ENCODE assay signal across 8 cellular contexts in genomic region chr5:140926211-140926902, GRCh38. TPM values are rescaled to one million over a fixed set of nuclear protein-coding genes. Genes with fewer than 3 reads are reported as not detected.
A peak's percentile ranks its signal among the peaks of the same experiment; 100 is the strongest.
DNase-seq lines count a peak whose midpoint lies in the region; ATAC-seq and TF ChIP-seq lines count a peak whose summit lies in the region.

Gene PCDHAC1, plus strand, starts transcription at chr5:140926299. Its CDS starts 594 bp downstream, at chr5:140926893.

- no peaks in the 10 kb centered on the region for H3K36me3 Mint-ChIP-seq in endothelial cell (ENCODE audit: low read depth, unreplicated experiment)
- H3K36me3 Mint-ChIP-seq in stimulated activated memory B cell treated with anti-CD40 and anti-IgM and Interleukin-4, amounts not matched to agents 10 μg/mL and 1 μg/mL and 100 μg/mL, for 72 hours = no peaks in the 10 kb centered on the region

- peak within 1 kb of the TSS; percentile 92 for H3K4me3 Mint-ChIP-seq in endothelial cell (ENCODE audit: unreplicated experiment)
- peak within 1 kb of the TSS; percentile 31 for H3K4me3 Mint-ChIP-seq in stimulated activated memory B cell treated with anti-CD40 and anti-IgM and Interleukin-4, amounts not matched to agents 10 μg/mL and 1 μg/mL and 100 μg/mL, for 72 hours

- peak; percentile 36; the same call in 1 of the 2 replicates for TF ChIP-seq RAD21 in Ishikawa (IDR thresholded peaks at IDR 0.05; ENCODE audit: low read depth)

- H2BK15ac ChIP-seq in mesenchymal stem cell (ENCODE audit: low read depth, poor library complexity, severe bottlenecking) = no peak within 1 kb of the TSS

- H3K36me3 ChIP-seq in mesenchymal stem cell (ENCODE audit: control insufficient read depth in 1 of 2, insufficient read depth in 2 of 2, low read depth in 1 of 2, low read length in 2 of 2) = no peaks in the 10 kb centered on the region

- H2BK120ac ChIP-seq in mesenchymal stem cell (ENCODE audit: low read depth, low read length) = no peak within 1 kb of the TSS

- no peak for ATAC-seq in stimulated activated memory B cell treated with anti-CD40 and anti-IgM and Interleukin-4, amounts not matched to agents 10 μg/mL and 1 μg/mL and 100 μg/mL, for 72 hours
- ATAC-seq in HG02642 (IDR thresholded peaks at IDR 0.05; ENCODE audit: poor library complexity, unreplicated experiment) = no peak

- peak within 1 kb of the TSS; percentile 36 for H3K9ac ChIP-seq in mesenchymal stem cell (ENCODE audit: low read length)

- no peak within 1 kb of the TSS for H4K91ac ChIP-seq in mesenchymal stem cell (ENCODE audit: low read length)

- peaks cover 2% of the 10 kb centered on the region for H3K27me3 Mint-ChIP-seq in endothelial cell (ENCODE audit: unreplicated experiment)
- peaks cover 43% of the 10 kb centered on the region for H3K27me3 Mint-ChIP-seq in stimulated activated memory B cell treated with anti-CD40 and anti-IgM and Interleukin-4, amounts not matched to agents 10 μg/mL and 1 μg/mL and 100 μg/mL, for 72 hours

- WGBS in mesenchymal stem cell = under 1% methylated on average over 55 of the region's 67 CpGs

- TF ChIP-seq CTCF in C4-2B (conservative IDR thresholded peaks at IDR 0.05) (peak; percentile 82), endothelial cell (IDR thresholded peaks at IDR 0.05; ENCODE audit: unreplicated experiment) (peak; percentile 94)

- no peak within 1 kb of the TSS for H2BK5ac ChIP-seq in mesenchymal stem cell (ENCODE audit: low read depth, low read length, poor library complexity, severe bottlenecking)

- peaks cover 8% of the 10 kb centered on the region for H3K4me1 Mint-ChIP-seq in endothelial cell (ENCODE audit: unreplicated experiment)
- H3K4me1 Mint-ChIP-seq in stimulated activated memory B cell treated with anti-CD40 and anti-IgM and Interleukin-4, amounts not matched to agents 10 μg/mL and 1 μg/mL and 100 μg/mL, for 72 hours = no peaks in the 10 kb centered on the region

- peaks cover 3% of the 10 kb centered on the region for H3K79me1 ChIP-seq in mesenchymal stem cell (replicated peaks; ENCODE audit: low read length, poor library complexity, severe bottlenecking)

- H3K23ac ChIP-seq in mesenchymal stem cell (ENCODE audit: low read length in 2 of 2) = peak within 1 kb of the TSS in 1 of 2 experiments; percentile 96

- H3K14ac ChIP-seq in mesenchymal stem cell (ENCODE audit: low read length in 2 of 2) = peak within 1 kb of the TSS in 1 of 2 experiments; percentile 94

- peaks cover 14 to 38% of the 10 kb centered on the region in 2 experiments for H3K27me3 ChIP-seq in mesenchymal stem cell (ENCODE audit: control insufficient read depth in 1 of 2, insufficient read depth in 1 of 2, low read length in 2 of 2)

- no peaks in the 10 kb centered on the region for H3K9me3 Mint-ChIP-seq in endothelial cell (ENCODE audit: unreplicated experiment)
- H3K9me3 Mint-ChIP-seq in stimulated activated memory B cell treated with anti-CD40 and anti-IgM and Interleukin-4, amounts not matched to agents 10 μg/mL and 1 μg/mL and 100 μg/mL, for 72 hours = peaks cover 8% of the 10 kb centered on the region

- H3K4me2 ChIP-seq in mesenchymal stem cell (ENCODE audit: low read length, poor library complexity, severe bottlenecking) = peak within 1 kb of the TSS; percentile 85

- no peak within 1 kb of the TSS for H2AK5ac ChIP-seq in mesenchymal stem cell (ENCODE audit: low read length, severe bottlenecking)

- H2BK12ac ChIP-seq in mesenchymal stem cell (ENCODE audit: low read length in 2 of 2) = peak within 1 kb of the TSS in 1 of 2 experiments; percentile 47

- DNase-seq in SW480 (ENCODE audit: low spot score) (peak; percentile 86), endothelial cell (ENCODE audit: low spot score) (peak; percentile 96), mesenchymal stem cell (peak; percentile 90), GDM1 (lab: John Stamatoyannopoulos, UW) (no peak)

- peak within 1 kb of the TSS in 1 of 2 experiments; percentile 61 for H3K18ac ChIP-seq in mesenchymal stem cell (ENCODE audit: low read depth in 1 of 2, low read length in 2 of 2)

- peaks cover 9% of the 10 kb centered on the region for H3K9me3 ChIP-seq in mesenchymal stem cell (ENCODE audit: control insufficient read depth, low read length)

- TF ChIP-seq EP300 in Ishikawa (IDR thresholded peaks at IDR 0.05; ENCODE audit: borderline replicate concordance) = no peak

- H3K27ac Mint-ChIP-seq in endothelial cell (ENCODE audit: unreplicated experiment) = no peak within 1 kb of the TSS
- H3K27ac Mint-ChIP-seq in stimulated activated memory B cell treated with anti-CD40 and anti-IgM and Interleukin-4, amounts not matched to agents 10 μg/mL and 1 μg/mL and 100 μg/mL, for 72 hours = no peak within 1 kb of the TSS

- H2AFZ ChIP-seq in mesenchymal stem cell (ENCODE audit: low read depth, low read length) = peak within 1 kb of the TSS; percentile 60

- H3K4ac ChIP-seq in mesenchymal stem cell (ENCODE audit: low read depth in 1 of 2, low read length in 2 of 2) = no peak within 1 kb of the TSS

- peak within 1 kb of the TSS; percentile 59 to 75 for H3K4me3 ChIP-seq in mesenchymal stem cell (ENCODE audit: insufficient read depth in 1 of 2, low read depth in 1 of 2, low read length in 2 of 2)

- H3K27ac ChIP-seq in C4-2B (no peak within 1 kb of the TSS), mesenchymal stem cell (ENCODE audit: low read length, poor library complexity, severe bottlenecking) (no peak within 1 kb of the TSS)

- H3K4me1 ChIP-seq in mesenchymal stem cell (ENCODE audit: control insufficient read depth, insufficient read depth, low read depth, low read length) = peaks cover 20% of the 10 kb centered on the region

- no peak within 1 kb of the TSS for H4K8ac ChIP-seq in mesenchymal stem cell (ENCODE audit: low read length)

TF ChIP-seq in Ishikawa, 13 proteins besides CTCF, POLR2A, EP300 and RAD21:
- no peak for TF ChIP-seq TAF1 (IDR thresholded peaks at IDR 0.05; ENCODE audit: low read depth)
- TF ChIP-seq TEAD4 (IDR thresholded peaks at IDR 0.05) = no peak
- no peak for TF ChIP-seq CREB1 (IDR thresholded peaks at IDR 0.05; ENCODE audit: low read depth)
- TF ChIP-seq ZBTB7A (IDR thresholded peaks at IDR 0.05; ENCODE audit: low read depth) = no peak
- TF ChIP-seq EGR1 (IDR thresholded peaks at IDR 0.05) = no peak
- no peak for TF ChIP-seq CEBPB (IDR thresholded peaks at IDR 0.05)
- no peak for TF ChIP-seq YY1 (IDR thresholded peaks at IDR 0.05; ENCODE audit: low read depth)
- no peak for TF ChIP-seq FOXM1 (IDR thresholded peaks at IDR 0.05; ENCODE audit: borderline replicate concordance, low read depth)
- no peak for TF ChIP-seq NFIC (IDR thresholded peaks at IDR 0.05)

RNA-seq across cellular contexts. Expression of gene PCDHAC1, which starts in this region (rescaled TPM):
- 7.5 TPM for total RNA-seq in endothelial cell (ENCODE audit: unreplicated experiment)
- polyA plus RNA-seq in mesenchymal stem cell (2013, experiment 1 of 2) = 0.58 TPM
- 0.59 TPM for polyA plus RNA-seq in mesenchymal stem cell (2013, experiment 2 of 2)
